Comparison of ENCODE assay signal across 9 cellular contexts in genomic region chr14:22848391-22849164, GRCh38. TPM values are rescaled to one million over a fixed set of nuclear protein-coding genes. Genes with fewer than 3 reads are reported as not detected.
A peak's percentile ranks its signal among the peaks of the same experiment; 100 is the strongest.
DNase-seq lines count a peak whose midpoint lies in the region; ATAC-seq and TF ChIP-seq lines count a peak whose summit lies in the region.
"Had no signal": no experiment of that assay in that cellular context is flagged by ENCODE, and none has a peak within 500 bp of the region (broad histone marks: within the 10 kb centered on the region; RNA-seq: fewer than 3 reads in every experiment).

No MANE protein-coding gene starts in this region.

- H3K4me1 ChIP-seq in A673 (ENCODE audit: insufficient read depth, low read length, poor library complexity, severe bottlenecking) = peaks cover 25% of the 10 kb centered on the region
- H3K4me1 ChIP-seq in mucosa of descending colon (ENCODE audit: low read depth) = peaks cover 10% of the 10 kb centered on the region

- H3K27ac Mint-ChIP-seq in endothelial cell (ENCODE audit: unreplicated experiment) = peak overlapping the region; percentile 75

- H3K36me3 Mint-ChIP-seq in endothelial cell (ENCODE audit: low read depth, unreplicated experiment) = peaks cover 26% of the 10 kb centered on the region

- H3K4me3 ChIP-seq in A673 (ENCODE audit: low read depth, low read length, poor library complexity, severe bottlenecking) (no peak overlapping the region), mucosa of descending colon (no peak overlapping the region), WERI-Rb-1 (ENCODE audit: low read depth, low read length) (no peak overlapping the region)

- no peaks in the 10 kb centered on the region for H3K27me3 ChIP-seq in A673 (replicated peaks; ENCODE audit: insufficient read depth, low read depth, low read length, poor library complexity)
- H3K27me3 ChIP-seq in WERI-Rb-1 (ENCODE audit: insufficient read depth, low read depth, severe bottlenecking) = no peaks in the 10 kb centered on the region

- TF ChIP-seq CTCF in A673 (conservative IDR thresholded peaks at IDR 0.05; ENCODE audit: low read depth, low read length) (no peak), endothelial cell (IDR thresholded peaks at IDR 0.05; ENCODE audit: unreplicated experiment) (no peak), mucosa of descending colon (IDR thresholded peaks at IDR 0.05) (no peak), WERI-Rb-1 (IDR thresholded peaks at IDR 0.05; ENCODE audit: low read depth, low read length) (no peak)

- DNase-seq in A673 (ENCODE audit: low spot score) = peak; percentile 74
- peak; percentile 25 for DNase-seq in NCI-H1694 (lab: John Stamatoyannopoulos, UW)
- no peak for DNase-seq in endothelial cell (ENCODE audit: low spot score)
- peak; percentile 45 to 76 (median 69) for DNase-seq in mucosa of descending colon
- no peak for DNase-seq in ACHN
- DNase-seq in WERI-Rb-1 = no peak
- DNase-seq: Caco-2 had no signal

- H3K4me1 Mint-ChIP-seq in endothelial cell (ENCODE audit: unreplicated experiment) = peaks cover 43% of the 10 kb centered on the region

- intact Hi-C loops in A673 (cut with micrococcal nuclease; ENCODE audit: unreplicated experiment) = no loop called here
- intact Hi-C loops in mucosa of descending colon (cut with DNase I, micrococcal nuclease) = no loop called here

- H3K9me3 ChIP-seq in A673 (ENCODE audit: low read depth, low read length, poor library complexity, severe bottlenecking) (no peaks in the 10 kb centered on the region), mucosa of descending colon (no peaks in the 10 kb centered on the region), WERI-Rb-1 (ENCODE audit: severe bottlenecking) (no peaks in the 10 kb centered on the region)
- H3K9me3 ChIP-seq: Caco-2 had no signal

- ATAC-seq in mucosa of descending colon (peak; percentile 6), HG03159 (IDR thresholded peaks at IDR 0.05; ENCODE audit: unreplicated experiment) (no peak), HG02610 (IDR thresholded peaks at IDR 0.05; ENCODE audit: unreplicated experiment) (no peak)

- no peak overlapping the region for H3K4me3 Mint-ChIP-seq in endothelial cell (ENCODE audit: unreplicated experiment)

- H3K27me3 Mint-ChIP-seq in endothelial cell (ENCODE audit: unreplicated experiment) = peaks cover 16% of the 10 kb centered on the region

- BruUV-seq in A673 (replicated peaks; lab: Mats Ljungman, UMichigan) = no TSS peak

- H3K27ac ChIP-seq in A673 (ENCODE audit: low read depth, low read length, poor library complexity, severe bottlenecking) (peak overlapping the region; percentile 77), WERI-Rb-1 (no peak overlapping the region)

- H3K9me3 Mint-ChIP-seq in endothelial cell (ENCODE audit: unreplicated experiment) = no peaks in the 10 kb centered on the region

- CTCF ChIA-PET in A673 (lab: Charles Lee) = interaction anchor here (1.0 to 1.6 kb wide), 3 partner anchors 26 to 292 kb away, joined by 4 to 7 read pairs (median 6); no protein-coding TSS in a partner anchor

- POLR2A ChIA-PET in A673 (lab: Charles Lee; ENCODE audit: low non-redundant PET) = no interaction called here

- H3K36me3 ChIP-seq in A673 (ENCODE audit: insufficient read depth, low read length, poor library complexity, severe bottlenecking) (peaks cover 27% of the 10 kb centered on the region), mucosa of descending colon (ENCODE audit: low read depth) (no peaks in the 10 kb centered on the region), WERI-Rb-1 (no peaks in the 10 kb centered on the region)

- in situ Hi-C loops in ACHN (cut with HindIII; ENCODE audit: low pct_ligation_motif_present, low pct_unique_long_range_greater_than_20kb, low sequenced_read_pairs) = no loop called here

RNA-seq across cellular contexts. Expression of gene MMP14, which starts 12.2 kb away (rescaled TPM):
- total RNA-seq in A673 (2021) (91.3 and 110 TPM in 2 replicates), endothelial cell (ENCODE audit: unreplicated experiment) (819 TPM), mucosa of descending colon (100 to 1,000 TPM in 2 of 3 donors, 10 to 100 TPM in 1; 48.1 to 161 (median 104) TPM)

RNA-seq across cellular contexts. Expression of gene MRPL52, which starts 18.9 kb away (rescaled TPM):
- total RNA-seq in A673 (2021) = 169 and 187 TPM in 2 replicates
- total RNA-seq in endothelial cell (ENCODE audit: unreplicated experiment) = 126 TPM
- total RNA-seq in mucosa of descending colon = 10 to 100 TPM; 59.1 to 79.1 (median 64.5) TPM

RNA-seq across cellular contexts. Expression of gene LRP10, which starts 23.0 kb away (rescaled TPM):
- total RNA-seq in A673 (2021) = 7.8 and 11.8 TPM in 2 replicates
- 105 TPM for total RNA-seq in endothelial cell (ENCODE audit: unreplicated experiment)
- 100 to 1,000 TPM; 218 to 276 (median 245) TPM for total RNA-seq in mucosa of descending colon

RNA-seq across cellular contexts. Expression of gene SLC7A7, which starts 33.3 kb away (rescaled TPM):
- 1.9 and 2.3 TPM in 2 replicates for total RNA-seq in A673 (2021)
- 15.0 TPM for total RNA-seq in endothelial cell (ENCODE audit: unreplicated experiment)
- total RNA-seq in mucosa of descending colon = 10 to 100 TPM in 2 of 3 donors, 1 to 10 TPM in 1; 7.6 to 13.7 (median 13.2) TPM

RNA-seq across cellular contexts. Expression of gene REM2, which starts 34.4 kb away (rescaled TPM):
- total RNA-seq in A673 (2021) (0.15 TPM in 1 of 2 replicates, not detected in the other), endothelial cell (ENCODE audit: unreplicated experiment) (0.36 TPM), mucosa of descending colon (under 1 TPM; 0.35 to 0.66 (median 0.51) TPM)

Comparison
In these comparisons a context has a peak if more than half of its experiments do, and no peak if none do; other contexts are left out.
1. DNase-seq: peak in A673 (single experiment), NCI-H1694 (single experiment) and mucosa of descending colon (3 of 3); none in endothelial cell (single experiment), ACHN (single experiment) and WERI-Rb-1 (single experiment).